In the genomic region with DNA sequence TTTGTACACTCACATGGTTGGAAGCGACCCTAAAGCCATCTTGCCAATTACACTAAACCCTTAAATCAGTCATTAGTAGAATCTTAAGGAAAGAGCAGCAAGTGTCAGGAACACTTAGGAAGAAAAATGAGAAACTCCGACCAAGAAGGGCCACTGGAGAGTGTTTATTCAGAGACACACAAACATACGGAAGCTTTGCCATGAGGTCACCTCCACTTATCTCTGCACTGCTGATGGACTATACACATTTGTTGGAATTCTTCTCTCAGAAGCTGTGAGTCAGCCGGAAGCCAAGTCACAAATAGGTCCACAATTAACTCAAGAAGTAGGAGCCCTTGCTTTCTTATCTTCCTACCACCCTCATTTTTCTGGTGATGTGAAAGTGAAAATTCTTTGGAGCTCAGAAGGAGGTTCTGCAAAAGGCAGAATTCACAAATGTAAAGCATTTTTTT, we compare ENCODE assay signal across 25 cellular contexts. TPM values are rescaled to one million over a fixed set of nuclear protein-coding genes. Genes with fewer than 3 reads are reported as not detected.
DNase-seq lines count a peak whose midpoint lies in the region; ATAC-seq and TF ChIP-seq lines count a peak whose summit lies in the region.
"Had no signal": no experiment of that assay in that cellular context is flagged by ENCODE, and none has a peak within 500 bp of the region (broad histone marks: within the 10 kb centered on the region; RNA-seq: fewer than 3 reads in every experiment).

No MANE protein-coding gene starts in this region.

- H2BK20ac ChIP-seq in IMR-90 (ENCODE audit: low read depth, low read length), result peak overlapping the region; percentile 24; the same call in 1 of the 2 replicates

- H3K9me3 ChIP-seq in IMR-90 (ENCODE audit: control insufficient read depth, insufficient read depth, low read length), result no peaks in the 10 kb centered on the region
- no peaks in the 10 kb centered on the region for H3K9me3 ChIP-seq in hepatocyte (ENCODE audit: low read depth)
- H3K9me3 ChIP-seq: BLaER1, colonic mucosa, mucosa of descending colon, spleen had no signal

- H2AFZ ChIP-seq in IMR-90 (replicated peaks; ENCODE audit: low read length, poor library complexity), result no peak overlapping the region
- no peak overlapping the region for H2AFZ ChIP-seq in hepatocyte
- H2AFZ ChIP-seq: neural progenitor cell, PC-9 had no signal

- no peak overlapping the region for H4K91ac ChIP-seq in IMR-90 (ENCODE audit: insufficient read depth, low read depth, low read length)

- in situ Hi-C loops in IMR-90 (cut with MboI; ENCODE audit: low sequenced_read_pairs), result no loop called here

- peak; percentile 86 for ATAC-seq in IMR-90 (ENCODE audit: low read depth)
- ATAC-seq: left ventricle myocardium superior, mucosa of descending colon had no signal

- H3K4ac ChIP-seq in IMR-90 (ENCODE audit: low read depth, low read length), result no peak overlapping the region

- no peak overlapping the region; the same call in 1 of the 2 replicates for H3K4me2 ChIP-seq in IMR-90 (ENCODE audit: low read depth, low read length)
- no peak overlapping the region for H3K4me2 ChIP-seq in hepatocyte
- H3K4me2 ChIP-seq: BLaER1, neural progenitor cell, PC-9 had no signal

- no peak overlapping the region for H2AK9ac ChIP-seq in IMR-90 (replicated peaks; ENCODE audit: low read depth, low read length, poor library complexity)

- no peaks in the 10 kb centered on the region for H3K9me2 ChIP-seq in hepatocyte (replicated peaks; ENCODE audit: insufficient read depth)

- no peak overlapping the region for H3K23ac ChIP-seq in IMR-90 (ENCODE audit: low read depth, low read length)

- H3K18ac ChIP-seq in IMR-90 (ENCODE audit: low read depth, low read length), result peak overlapping the region; percentile 57; the same call in 1 of the 2 replicates

- H3K4me1 ChIP-seq in IMR-90 (ENCODE audit: control insufficient read depth, insufficient read depth, low read length) (peaks cover 4% of the 10 kb centered on the region), hepatocyte (ENCODE audit: insufficient read depth) (no peaks in the 10 kb centered on the region)
- H3K4me1 ChIP-seq: BLaER1, colonic mucosa, neural progenitor cell had no signal

- H2AK5ac ChIP-seq in IMR-90 (ENCODE audit: low read depth, low read length), result no peak overlapping the region

- CTCF ChIA-PET in IMR-90 (lab: Yijun Ruan, JAX), result interaction anchor here (1.2 kb wide), 1 partner anchor 9 kb away, joined by 3 read pairs; no protein-coding TSS in a partner anchor

- TF ChIP-seq RAD21 in IMR-90 (IDR thresholded peaks at IDR 0.05; ENCODE audit: low read length), result no peak

- no peak overlapping the region for H3K56ac ChIP-seq in IMR-90 (ENCODE audit: extremely low read depth, insufficient read depth, low read length)

- H3K9me1 ChIP-seq in IMR-90 (ENCODE audit: insufficient read depth, low read length), result peaks cover 3% of the 10 kb centered on the region; the same call in 1 of the 2 replicates

- DNase-seq in A172 (ENCODE audit: low spot score), result peak; percentile 93
- DNase-seq in IMR-90, result peak; percentile 89
- DNase-seq in astrocyte of the hippocampus (ENCODE audit: low read depth, low spot score), result peak; percentile 12
- DNase-seq in hepatocyte (ENCODE audit: low spot score), result peak; percentile 46
- DNase-seq in NCI-H748 treated with DMSO at 0.1 percent for 48 hours (lab: John Stamatoyannopoulos, UW), result no peak
- DNase-seq in NCI-H446 treated with DMSO at 0.1 percent for 48 hours (lab: John Stamatoyannopoulos, UW), result no peak
- DNase-seq in dorsolateral prefrontal cortex, result no peak
- DNase-seq in activated CD4-positive, CD25-positive, alpha-beta regulatory T cell treated with anti-CD3 and anti-CD28 coated beads, Interleukin-2, amount 50 U/mL, for 72 hours, result no peak
- DNase-seq: activated CD4-positive, CD25-positive, alpha-beta regulatory T cell; activated naive CD4-positive, alpha-beta T cell treated with anti-CD3 and anti-CD28 coated beads, Interleukin-2, amount 50 U/mL, for 16 hours; activated T-cell treated with anti-CD3 and anti-CD28 coated beads, Interleukin-2, amount 50 U/mL, for 48 hours; colonic mucosa; left ventricle myocardium superior; mucosa of descending colon; NCI-H1048; NCI-H2081 treated with DMSO at 0.1 percent for 48 hours; NCI-H526; PC-9; spleen; stimulated activated CD8-positive, alpha-beta memory T cell treated with anti-CD3 and anti-CD28 coated beads, Interleukin-4, amount 100 ng/mL, for 48 hours had no signal

- H2BK120ac ChIP-seq in IMR-90 (ENCODE audit: low read depth, low read length), result no peak overlapping the region

- TF ChIP-seq CTCF in IMR-90 (conservative IDR thresholded peaks at IDR 0.05; ENCODE audit: low read depth, low read length) (no peak), hepatocyte (IDR thresholded peaks at IDR 0.05; ENCODE audit: poor library complexity) (no peak), dorsolateral prefrontal cortex (IDR thresholded peaks at IDR 0.05 in 54 of 56, conservative IDR thresholded peaks at IDR 0.05 in 2 of 56; ENCODE audit: low read depth in 1 of 56, partially characterized antibody in 56 of 56) (no peak)

- peak overlapping the region; percentile 8 for H2BK5ac ChIP-seq in IMR-90 (ENCODE audit: low read depth, low read length, poor library complexity, severe bottlenecking)

- no peak overlapping the region for H2BK15ac ChIP-seq in IMR-90 (ENCODE audit: low read depth, low read length)

- TF ChIP-seq POLR2A in IMR-90 (IDR thresholded peaks at IDR 0.05; ENCODE audit: low read depth, low read length), result no peak

- no peaks in the 10 kb centered on the region for H3K79me2 ChIP-seq in hepatocyte

- H3K27ac ChIP-seq in IMR-90 (ENCODE audit: insufficient read depth, low read length) (no peak overlapping the region), hepatocyte (no peak overlapping the region), dorsolateral prefrontal cortex (no peak overlapping the region)
- H3K27ac ChIP-seq: BLaER1, colonic mucosa, HL-60, neural progenitor cell, PC-9, spleen had no signal

- no peaks in the 10 kb centered on the region for H3K79me1 ChIP-seq in IMR-90 (ENCODE audit: low read depth in 1 of 2, low read length in 2 of 2)

- BruUV-seq in IMR-90 (replicated peaks; lab: Mats Ljungman, UMichigan), result no TSS peak

- dilution Hi-C loops in IMR-90 (cut with HindIII; ENCODE audit: low sequenced_read_pairs, unreplicated experiment), result no loop called here

- no peak overlapping the region; the same call in 1 of the 2 replicates for H4K5ac ChIP-seq in IMR-90 (ENCODE audit: low read depth, low read length)

- WGBS in IMR-90 (ENCODE audit: extremely low coverage in 2 of 2, insufficient read length in 1 of 2), 2 experiments, result no CpG with 5 or more reads among the region's 4 CpGs
- WGBS in hepatocyte (ENCODE audit: low lambda C conversion rate, missing lambda C conversion rate), result 44% methylated on average over 4 of the region's 4 CpGs

- 0 out of 4 replicates have a peak overlapping the region, but pooled peaks of 1 of the 2 experiments have one; percentile 42 for H4K8ac ChIP-seq in IMR-90 (ENCODE audit: low read depth in 2 of 2, low read length in 2 of 2)

- no peak overlapping the region for H3K4me3 ChIP-seq in IMR-90 (ENCODE audit: insufficient read depth, low read depth, low read length)
- no peak overlapping the region for H3K4me3 ChIP-seq in hepatocyte
- no peak overlapping the region for H3K4me3 ChIP-seq in dorsolateral prefrontal cortex
- H3K4me3 ChIP-seq: BLaER1, colonic mucosa, mucosa of descending colon, neural progenitor cell, PC-9, spleen had no signal

- intact Hi-C loops in IMR-90 (cut with micrococcal nuclease), result loop anchor here (5.0 kb wide), 1 partner anchor 38 kb away; no protein-coding TSS in a partner anchor
- intact Hi-C loops in dorsolateral prefrontal cortex (cut with DNase I), result no loop called here

- H3K36me3 ChIP-seq in IMR-90 (ENCODE audit: control insufficient read depth, insufficient read depth, low read length), result no peaks in the 10 kb centered on the region
- no peaks in the 10 kb centered on the region for H3K36me3 ChIP-seq in hepatocyte (replicated peaks; ENCODE audit: insufficient read depth, low read depth)
- H3K36me3 ChIP-seq: BLaER1, colonic mucosa, neural progenitor cell, spleen had no signal

- POLR2A ChIA-PET in IMR-90 (lab: Charles Lee; ENCODE audit: unreplicated experiment), result no interaction called here

- no peak overlapping the region for H3K9ac ChIP-seq in IMR-90 (ENCODE audit: low read depth, low read length)
- H3K9ac ChIP-seq: BLaER1, neural progenitor cell had no signal

- H3K27me3 ChIP-seq in IMR-90 (ENCODE audit: control insufficient read depth, insufficient read depth, low read length) (peaks cover 3% of the 10 kb centered on the region; the same call in 1 of the 2 replicates), hepatocyte (no peaks in the 10 kb centered on the region), dorsolateral prefrontal cortex (peaks cover 0 to 22% (median 0%) of the 10 kb centered on the region in 45 donors)
- H3K27me3 ChIP-seq: BLaER1, colonic mucosa, neural progenitor cell, spleen had no signal

- no peaks in the 10 kb centered on the region for H4K20me1 ChIP-seq in IMR-90 (ENCODE audit: insufficient read depth, low read length)
- no peaks in the 10 kb centered on the region for H4K20me1 ChIP-seq in hepatocyte (ENCODE audit: insufficient read depth, poor library complexity, severe bottlenecking)
- H4K20me1 ChIP-seq: BLaER1 had no signal

- H3K14ac ChIP-seq in IMR-90 (replicated peaks; ENCODE audit: low read depth, low read length), result no peak overlapping the region

TF ChIP-seq in IMR-90, 13 proteins besides CTCF, POLR2A, EP300 and RAD21:
- TF ChIP-seq MXI1 (IDR thresholded peaks at IDR 0.05; ENCODE audit: borderline replicate concordance, low read depth, low read length) (no peak), FOS (IDR thresholded peaks at IDR 0.05; ENCODE audit: low read depth, low read length) (peak; percentile 39; the same call in 1 of the 2 replicates), MAZ (IDR thresholded peaks at IDR 0.05; ENCODE audit: borderline replicate concordance, low read depth, low read length) (peak; percentile 8; the same call in 1 of the 2 replicates), RCOR1 (IDR thresholded peaks at IDR 0.05; ENCODE audit: insufficient replicate concordance, low read length) (peak; percentile 44)

RNA-seq across cellular contexts. Expression of gene BMP10, which starts 21.6 kb away (rescaled TPM):
- total RNA-seq in A172 (2014; rRNA removed; shearing (Covaris generic)), result 0.46 TPM in 1 of 2 replicates, not detected in the other
- total RNA-seq in IMR-90 (2012; rRNA removed), result not detected in 2 replicates
- polyA plus RNA-seq in IMR-90 (2012; rRNA removed), result not detected in 2 replicates
- not detected in 2 replicates for polyA plus RNA-seq in IMR-90 (2012; cell fraction: cytosol; rRNA removed)
- not detected in 2 replicates for polyA plus RNA-seq in IMR-90 (2012; cell fraction: nucleus; rRNA removed; ENCODE audit: low replicate concordance)
- 0.12 and 0.27 TPM in 2 replicates for total RNA-seq in hepatocyte
- not detected in 2 replicates for polyA plus RNA-seq in hepatocyte
- total RNA-seq in dorsolateral prefrontal cortex, result not detected
- total RNA-seq: colonic mucosa, frontal cortex, PC-9, spleen, urinary bladder had no signal
- polyA plus RNA-seq: spleen, urinary bladder had no signal

Comparison
In these comparisons a context has a peak if more than half of its experiments do, and no peak if none do; other contexts are left out.
1. DNase-seq: peak in A172 (single experiment), IMR-90 (single experiment), astrocyte of the hippocampus (single experiment) and hepatocyte (single experiment); none in NCI-H748 treated with DMSO at 0.1 percent for 48 hours (single experiment), NCI-H446 treated with DMSO at 0.1 percent for 48 hours (single experiment), dorsolateral prefrontal cortex (0 of 10) and activated CD4-positive, CD25-positive, alpha-beta regulatory T cell treated with anti-CD3 and anti-CD28 coated beads, Interleukin-2, amount 50 U/mL, for 72 hours (single experiment).